25 cellular contexts compared by ENCODE assay signal in the genomic region with DNA sequence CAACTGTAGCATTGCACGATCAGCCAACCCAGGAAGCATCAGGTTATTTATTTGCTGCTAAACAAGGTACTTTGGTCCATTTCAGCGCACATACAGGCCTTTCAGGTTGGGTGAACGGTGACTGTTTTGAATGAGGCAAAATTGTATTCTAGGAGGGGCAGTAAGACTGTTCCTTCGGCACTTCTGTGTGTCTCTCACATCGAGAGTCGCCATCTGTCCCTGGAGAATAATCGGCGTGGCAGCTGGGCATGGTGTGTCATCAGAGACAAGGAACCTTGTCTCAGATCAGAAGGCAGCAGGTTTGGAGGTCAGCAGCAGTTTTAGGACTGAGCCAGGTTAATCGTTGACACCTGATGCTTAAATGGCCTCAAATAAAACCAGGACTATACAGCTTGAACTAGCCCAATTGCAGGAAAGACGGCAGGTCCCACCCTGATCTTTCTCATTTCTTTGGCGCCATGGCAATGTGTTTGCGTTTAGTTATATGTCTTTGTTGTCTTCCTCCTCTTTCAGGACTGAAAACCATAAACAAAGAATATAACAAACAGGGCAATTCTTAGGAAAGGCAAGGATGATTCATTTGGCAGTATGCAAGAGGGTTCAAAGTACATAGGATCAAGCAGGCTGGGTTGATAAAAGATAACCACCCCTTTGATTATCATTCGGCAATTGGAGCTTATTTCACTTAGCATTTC.
DNase-seq lines count a peak whose midpoint lies in the region; ATAC-seq and TF ChIP-seq lines count a peak whose summit lies in the region.
"Had no signal": no experiment of that assay in that cellular context is flagged by ENCODE, and none has a peak within 500 bp of the region (broad histone marks: within the 10 kb centered on the region; RNA-seq: fewer than 3 reads in every experiment).

No MANE protein-coding gene starts in this region.

- peak overlapping the region in 1 of 2 donors; percentile 54 for H3K9ac ChIP-seq in duodenal mucosa (ENCODE audit: low read depth in 1 of 2, low read length in 2 of 2)

- H3K4me1 ChIP-seq in duodenal mucosa (ENCODE audit: control insufficient read depth in 1 of 2, insufficient read depth in 2 of 2, low read length in 2 of 2) (peaks cover 46 to 49% of the 10 kb centered on the region in 2 donors), mucosa of descending colon (ENCODE audit: low read depth) (peaks cover 32% of the 10 kb centered on the region)

- H3K27me3 ChIP-seq in duodenal mucosa (ENCODE audit: control insufficient read depth in 1 of 2, insufficient read depth in 2 of 2, low read length in 2 of 2): no peaks in the 10 kb centered on the region
- H3K27me3 ChIP-seq: esophagus squamous epithelium had no signal

- H3K27ac ChIP-seq in duodenal mucosa (ENCODE audit: low read depth, low read length): peak overlapping the region; percentile 45
- H3K27ac ChIP-seq: esophagus squamous epithelium had no signal

- intact Hi-C loops in mucosa of descending colon (cut with DNase I, micrococcal nuclease): no loop called here

- no peaks in the 10 kb centered on the region for H3K36me3 ChIP-seq in duodenal mucosa (ENCODE audit: control insufficient read depth in 1 of 2, insufficient read depth in 2 of 2, low read length in 2 of 2)
- H3K36me3 ChIP-seq in mucosa of descending colon (ENCODE audit: low read depth): no peaks in the 10 kb centered on the region
- H3K36me3 ChIP-seq: esophagus squamous epithelium had no signal

- no peaks in the 10 kb centered on the region for H3K9me3 ChIP-seq in duodenal mucosa (ENCODE audit: control insufficient read depth in 1 of 2, low read length in 2 of 2)
- H3K9me3 ChIP-seq in mucosa of descending colon: no peaks in the 10 kb centered on the region
- H3K9me3 ChIP-seq: esophagus squamous epithelium had no signal

- H3K4me3 ChIP-seq in duodenal mucosa (ENCODE audit: low read depth in 1 of 2, low read length in 2 of 2) (peak overlapping the region; percentile 36 to 55), mucosa of descending colon (no peak overlapping the region)
- H3K4me3 ChIP-seq: esophagus squamous epithelium had no signal

- ATAC-seq in mucosa of descending colon (peak; percentile 83), HG03571 (IDR thresholded peaks at IDR 0.05; ENCODE audit: unreplicated experiment) (no peak)
- ATAC-seq: CD8-positive, alpha-beta T cell; effector memory CD8-positive, alpha-beta T cell; Panc1; stimulated activated effector memory CD8-positive, alpha-beta T cell treated with anti-CD3 and anti-CD28 coated beads, Interleukin-12 subunit alpha, Interleukin-12 subunit beta, amount 100 ng/mL, for 72 hours had no signal

- TF ChIP-seq CTCF in mucosa of descending colon (IDR thresholded peaks at IDR 0.05): no peak

- DNase-seq in COLO668 (lab: John Stamatoyannopoulos, UW; ENCODE audit: unreplicated experiment) (peak; percentile 34), NCI-H2171 treated with DMSO at 0.1 percent for 48 hours (lab: John Stamatoyannopoulos, UW) (peak; percentile 73), mucosa of descending colon (peak; percentile 73 to 83 (median 79)), mesenteric fat pad (ENCODE audit: low spot score) (no peak), AML-193 (lab: John Stamatoyannopoulos, UW) (no peak), T-helper 9 cell (no peak)
- DNase-seq: activated CD4-positive, alpha-beta T cell treated with anti-CD3 and anti-CD28 coated beads for 48 hours; activated naive CD4-positive, alpha-beta T cell treated with anti-CD3 and anti-CD28 coated beads for 36 hours; activated T-cell treated with anti-CD3 and anti-CD28 coated beads, Interleukin-2, amount 50 U/mL, for 48 hours; CD8-positive, alpha-beta T cell; DND-41; effector memory CD8-positive, alpha-beta T cell; esophagus squamous epithelium; islet precursor cell; Kasumi-1; mammary epithelial cell; naive B cell; NCI-H187; occipital lobe; stimulated activated CD4-positive, alpha-beta T cell treated with anti-CD3 and anti-CD28 coated beads, Interleukin-2, amount 100 ng/mL, for 48 hours; T-helper 1 cell had no signal

Comparison
In these comparisons a context has a peak if more than half of its experiments do, and no peak if none do; other contexts are left out.
1. DNase-seq: peak in COLO668 (single experiment), NCI-H2171 treated with DMSO at 0.1 percent for 48 hours (single experiment) and mucosa of descending colon (3 of 3); none in mesenteric fat pad (single experiment), AML-193 (0 of 2) and T-helper 9 cell (single experiment).